Comparison of ENCODE assay signal across 8 cellular contexts in genomic region chrX:103774070-103774642, GRCh38. TPM values are rescaled to one million over a fixed set of nuclear protein-coding genes. Genes with fewer than 3 reads are reported as not detected.
DNase-seq lines count a peak whose midpoint lies in the region; ATAC-seq and TF ChIP-seq lines count a peak whose summit lies in the region.

No MANE protein-coding gene starts in this region.

- H3K4me1 ChIP-seq in gastroesophageal sphincter (peaks cover 0 to 4% (median 0%) of the 10 kb centered on the region in 3 donors), testis (no peaks in the 10 kb centered on the region)

- H3K9me3 ChIP-seq in gastroesophageal sphincter: no peaks in the 10 kb centered on the region
- no peaks in the 10 kb centered on the region for H3K9me3 ChIP-seq in testis

- H3K4me3 ChIP-seq in gastroesophageal sphincter (no peak overlapping the region), testis (no peak overlapping the region)

- H3K27me3 ChIP-seq in gastroesophageal sphincter (no peaks in the 10 kb centered on the region), testis (no peaks in the 10 kb centered on the region)

- ATAC-seq in gastroesophageal sphincter: no peak
- ATAC-seq in GM18498 (IDR thresholded peaks at IDR 0.05; ENCODE audit: unreplicated experiment): no peak

- H3K27ac ChIP-seq in gastroesophageal sphincter: no peak overlapping the region
- H3K27ac ChIP-seq in testis: no peak overlapping the region

- peak; percentile 0 to 5 for DNase-seq in SHP77 (lab: John Stamatoyannopoulos, UW)
- DNase-seq in SHP77 treated with DMSO at 0.1 percent for 48 hours (lab: John Stamatoyannopoulos, UW): no peak
- DNase-seq in RPMI7951 (ENCODE audit: low read depth): peak; percentile 16
- DNase-seq in testis: peak; percentile 41
- no peak for DNase-seq in activated CD8-positive, alpha-beta memory T cell treated with anti-CD3 and anti-CD28 coated beads for 24 hours
- DNase-seq in T-helper 1 cell: no peak

- intact Hi-C loops in testis (cut with DNase I; ENCODE audit: low total_unique reads): no loop called here

- TF ChIP-seq POLR2A in gastroesophageal sphincter (IDR thresholded peaks at IDR 0.05) (no peak), testis (IDR thresholded peaks at IDR 0.05) (no peak)

- WGBS in gastroesophageal sphincter (ENCODE audit: low coverage in 1 of 2), 2 donors: 57 to 82% methylated on average over 1 to 2 of the region's 6 CpGs
- WGBS in testis, 2 donors: 86 to 93% methylated on average over 5 of the region's 6 CpGs

- peak; percentile 5 to 54 (median 12) for TF ChIP-seq CTCF in gastroesophageal sphincter (IDR thresholded peaks at IDR 0.05)
- TF ChIP-seq CTCF in testis (IDR thresholded peaks at IDR 0.05): no peak

- H3K36me3 ChIP-seq in gastroesophageal sphincter: no peaks in the 10 kb centered on the region
- no peaks in the 10 kb centered on the region for H3K36me3 ChIP-seq in testis (ENCODE audit: low read depth, missing control alignments)

- no peak for TF ChIP-seq EP300 in gastroesophageal sphincter (IDR thresholded peaks at IDR 0.05)

RNA-seq across cellular contexts. Expression of gene PLP1, which starts 2.5 kb away (rescaled TPM):
- total RNA-seq in RPMI7951 (2014; rRNA removed; shearing (Covaris generic)): 3.1 and 3.3 TPM in 2 replicates
- total RNA-seq in gastroesophageal sphincter (10 to 100 TPM; 20.3 to 51.5 (median 33.0) TPM), testis (100 to 1,000 TPM; 111 to 119 TPM)
- 79.7 TPM for polyA plus RNA-seq in testis (ENCODE audit: insufficient read depth, low read depth, low replicate concordance)

RNA-seq across cellular contexts. Expression of gene RAB9B, which starts 57.9 kb away (rescaled TPM):
- under 0.01 TPM in 1 of 2 replicates, not detected in the other for total RNA-seq in RPMI7951 (2014; rRNA removed; shearing (Covaris generic))
- 10 to 100 TPM in 3 of 4 donors, 1 to 10 TPM in 1; 9.4 to 25.4 (median 13.0) TPM for total RNA-seq in gastroesophageal sphincter
- 1 to 10 TPM; 2.6 to 3.0 TPM for total RNA-seq in testis
- polyA plus RNA-seq in testis (ENCODE audit: insufficient read depth, low read depth, low replicate concordance): 3.8 TPM

Comparison
In these comparisons a context has a peak if more than half of its experiments do, and no peak if none do; other contexts are left out.
1. DNase-seq: peak in SHP77 (2 of 2), RPMI7951 (single experiment) and testis (single experiment); none in SHP77 treated with DMSO at 0.1 percent for 48 hours (single experiment), activated CD8-positive, alpha-beta memory T cell treated with anti-CD3 and anti-CD28 coated beads for 24 hours (single experiment) and T-helper 1 cell (0 of 5).
2. CTCF ChIP-seq: peak in gastroesophageal sphincter (4 of 4); none in testis (0 of 3).